In genomic region chr1:206030714-206031113, GRCh38 we compare ENCODE assay signal across 8 cellular contexts. TPM values are rescaled to one million over a fixed set of nuclear protein-coding genes. Genes with fewer than 3 reads are reported as not detected.
A peak's percentile ranks its signal among the peaks of the same experiment; 100 is the strongest.
DNase-seq lines count a peak whose midpoint lies in the region; ATAC-seq and TF ChIP-seq lines count a peak whose summit lies in the region.

No MANE protein-coding gene starts in this region.

- no peak overlapping the region for H2BK20ac ChIP-seq in IMR-90 (ENCODE audit: low read depth, low read length)

- H2BK120ac ChIP-seq in IMR-90 (ENCODE audit: low read depth, low read length) = no peak overlapping the region

- H3K4me3 Mint-ChIP-seq in naive thymus-derived CD4-positive, alpha-beta T cell = peak overlapping the region in 1 of 10 donors; percentile 6
- H3K4me3 Mint-ChIP-seq in stimulated activated naive CD8-positive, alpha-beta T cell treated with anti-CD3 and anti-CD28 coated beads, Interleukin-15, amount 100 ng/mL, for 72 hours = no peak overlapping the region

- no peak overlapping the region for H4K91ac ChIP-seq in IMR-90 (ENCODE audit: insufficient read depth, low read depth, low read length)

- H3K4me2 ChIP-seq in BLaER1 treated with 17β-estradiol and CSF1 and Interleukin-3, amounts not matched to agents 10 nM and 100 nM = peak overlapping the region; percentile 16 to 83 (median 64); a peak in 21 of 22 replicates
- H3K4me2 ChIP-seq in IMR-90 (ENCODE audit: low read depth, low read length) = no peak overlapping the region

- H3K4ac ChIP-seq in IMR-90 (ENCODE audit: low read depth, low read length) = no peak overlapping the region

- H3K4me3 ChIP-seq in BLaER1 treated with 17β-estradiol and CSF1 and Interleukin-3, amounts not matched to agents 10 nM and 100 nM = no peak overlapping the region
- no peak overlapping the region for H3K4me3 ChIP-seq in IMR-90 (ENCODE audit: insufficient read depth, low read depth, low read length)
- H3K4me3 ChIP-seq in naive thymus-derived CD4-positive, alpha-beta T cell (ENCODE audit: low read length) = no peak overlapping the region

- H4K5ac ChIP-seq in IMR-90 (ENCODE audit: low read depth, low read length) = no peak overlapping the region

- H3K4me1 ChIP-seq in BLaER1 treated with 17β-estradiol and CSF1 and Interleukin-3, amounts not matched to agents 10 nM and 100 nM = peaks cover 41 to 69% (median 54%) of the 10 kb centered on the region in 10 experiments
- no peaks in the 10 kb centered on the region for H3K4me1 ChIP-seq in IMR-90 (ENCODE audit: control insufficient read depth, insufficient read depth, low read length)
- peaks cover 0 to 4% of the 10 kb centered on the region in 2 donors for H3K4me1 ChIP-seq in naive thymus-derived CD4-positive, alpha-beta T cell (ENCODE audit: control insufficient read depth in 2 of 2, insufficient read depth in 2 of 2, low read length in 2 of 2)

- H3K27me3 Mint-ChIP-seq in naive thymus-derived CD4-positive, alpha-beta T cell = peaks cover 0 to 72% (median 9%) of the 10 kb centered on the region in 5 donors
- peaks cover 57% of the 10 kb centered on the region for H3K27me3 Mint-ChIP-seq in stimulated activated naive CD8-positive, alpha-beta T cell treated with anti-CD3 and anti-CD28 coated beads, Interleukin-15, amount 100 ng/mL, for 72 hours

- H3K79me1 ChIP-seq in IMR-90 (ENCODE audit: low read depth in 1 of 2, low read length in 2 of 2) = no peaks in the 10 kb centered on the region

- in situ Hi-C loops in IMR-90 (cut with MboI; ENCODE audit: low sequenced_read_pairs) = no loop called here

- no peak overlapping the region for H3K23ac ChIP-seq in IMR-90 (ENCODE audit: low read depth, low read length)

- H4K8ac ChIP-seq in IMR-90 (ENCODE audit: low read depth in 2 of 2, low read length in 2 of 2) = no peak overlapping the region

- H3K9me3 Mint-ChIP-seq in naive thymus-derived CD4-positive, alpha-beta T cell = peaks cover 0 to 5% (median 0%) of the 10 kb centered on the region in 11 donors
- no peaks in the 10 kb centered on the region for H3K9me3 Mint-ChIP-seq in stimulated activated naive CD8-positive, alpha-beta T cell treated with anti-CD3 and anti-CD28 coated beads, Interleukin-15, amount 100 ng/mL, for 72 hours

- no peaks in the 10 kb centered on the region for H3K9me1 ChIP-seq in IMR-90 (ENCODE audit: insufficient read depth, low read length)

- H3K9me3 ChIP-seq in BLaER1 treated with 17β-estradiol and CSF1 and Interleukin-3, amounts not matched to agents 10 nM and 100 nM (replicated peaks in 1 of 11) = peaks cover 0 to 11% (median 8%) of the 10 kb centered on the region in 11 experiments; a peak in 9 of 22 replicates
- H3K9me3 ChIP-seq in IMR-90 (ENCODE audit: control insufficient read depth, insufficient read depth, low read length) = peaks cover 4% of the 10 kb centered on the region
- H3K9me3 ChIP-seq in naive thymus-derived CD4-positive, alpha-beta T cell (ENCODE audit: control insufficient read depth in 2 of 3, low read length in 3 of 3) = no peaks in the 10 kb centered on the region

- no peak overlapping the region for H3K56ac ChIP-seq in IMR-90 (ENCODE audit: extremely low read depth, insufficient read depth, low read length)

- no peaks in the 10 kb centered on the region for H4K20me1 ChIP-seq in BLaER1 treated with 17β-estradiol and CSF1 and Interleukin-3, amounts not matched to agents 10 nM and 100 nM
- no peaks in the 10 kb centered on the region for H4K20me1 ChIP-seq in IMR-90 (ENCODE audit: insufficient read depth, low read length)

- H3K4me1 Mint-ChIP-seq in naive thymus-derived CD4-positive, alpha-beta T cell = peaks cover 0 to 12% (median 11%) of the 10 kb centered on the region in 7 donors
- H3K4me1 Mint-ChIP-seq in stimulated activated naive CD8-positive, alpha-beta T cell treated with anti-CD3 and anti-CD28 coated beads, Interleukin-15, amount 100 ng/mL, for 72 hours = peaks cover 6% of the 10 kb centered on the region

- no CpG with 5 or more reads among the region's 4 CpGs for WGBS in IMR-90 (ENCODE audit: extremely low coverage in 2 of 2, insufficient read length in 1 of 2), 2 experiments

- CTCF ChIA-PET in IMR-90 (lab: Yijun Ruan, JAX) = interaction anchor here (0.8 to 1.3 kb wide), 5 partner anchors 12 to 43 kb away, joined by 3 to 5 read pairs (median 4); partner anchors contain the start of gene RAB7B
- CTCF ChIA-PET in naive thymus-derived CD4-positive, alpha-beta T cell (lab: Charles Lee) = interaction anchor here (0.6 to 4.0 kb wide), 9 partner anchors 16 to 84 kb away, joined by 3 to 34 read pairs (median 6); no protein-coding TSS in a partner anchor

- peaks cover 0 to 4% (median 0%) of the 10 kb centered on the region in 5 donors for H3K36me3 Mint-ChIP-seq in naive thymus-derived CD4-positive, alpha-beta T cell

- DNase-seq in IMR-90 (peak; percentile 62), NOMO-1 treated with dmso at 0.1 percent for 144 hours (lab: John Stamatoyannopoulos, UW; ENCODE audit: unreplicated experiment) (peak; percentile 81), epithelial cell of prostate (ENCODE audit: low read depth, low spot score) (peak; percentile 74)
- DNase-seq in activated CD8-positive, alpha-beta memory T cell treated with anti-CD3 and anti-CD28 coated beads, Interleukin-2, amount 50 U/mL, for 24 hours (ENCODE audit: extremely low read depth) = peak; percentile 29
- DNase-seq in naive thymus-derived CD4-positive, alpha-beta T cell = peak; percentile 33 to 69 (median 58)
- peak; percentile 49 to 63 for DNase-seq in stimulated activated naive CD8-positive, alpha-beta T cell treated with anti-CD3 and anti-CD28 coated beads, Interleukin-15, amount 100 ng/mL, for 72 hours

- TF ChIP-seq POLR2A in IMR-90 (IDR thresholded peaks at IDR 0.05; ENCODE audit: low read depth, low read length) = no peak

- ATAC-seq in GM19372 (IDR thresholded peaks at IDR 0.05; ENCODE audit: low read depth, unreplicated experiment) = peak; percentile 61
- ATAC-seq in IMR-90 (ENCODE audit: low read depth) = peak; percentile 92
- peak; percentile 86 for ATAC-seq in naive thymus-derived CD4-positive, alpha-beta T cell
- peak; percentile 93 for ATAC-seq in stimulated activated naive CD8-positive, alpha-beta T cell treated with anti-CD3 and anti-CD28 coated beads, Interleukin-15, amount 100 ng/mL, for 72 hours

- dilution Hi-C loops in IMR-90 (cut with HindIII; ENCODE audit: low sequenced_read_pairs, unreplicated experiment) = no loop called here

- no peak overlapping the region for H3K18ac ChIP-seq in IMR-90 (ENCODE audit: low read depth, low read length)

- no TSS peak for BruUV-seq in IMR-90 (replicated peaks; lab: Mats Ljungman, UMichigan)

- H3K27me3 ChIP-seq in BLaER1 treated with 17β-estradiol and CSF1 and Interleukin-3, amounts not matched to agents 10 nM and 100 nM = no peaks in the 10 kb centered on the region
- H3K27me3 ChIP-seq in IMR-90 (ENCODE audit: control insufficient read depth, insufficient read depth, low read length) = peaks cover 41% of the 10 kb centered on the region
- H3K27me3 ChIP-seq in naive thymus-derived CD4-positive, alpha-beta T cell (ENCODE audit: control insufficient read depth in 2 of 2, insufficient read depth in 2 of 2, low read length in 2 of 2) = peaks cover 0 to 2% of the 10 kb centered on the region in 2 donors

- TF ChIP-seq RAD21 in IMR-90 (IDR thresholded peaks at IDR 0.05; ENCODE audit: low read length) = peak; percentile 56

- H2BK5ac ChIP-seq in IMR-90 (ENCODE audit: low read depth, low read length, poor library complexity, severe bottlenecking) = no peak overlapping the region

- H2AFZ ChIP-seq in IMR-90 (replicated peaks; ENCODE audit: low read length, poor library complexity) = peak overlapping the region; percentile 47

- H3K36me3 ChIP-seq in BLaER1 treated with 17β-estradiol and CSF1 and Interleukin-3, amounts not matched to agents 10 nM and 100 nM = no peaks in the 10 kb centered on the region
- H3K36me3 ChIP-seq in IMR-90 (ENCODE audit: control insufficient read depth, insufficient read depth, low read length) = no peaks in the 10 kb centered on the region
- H3K36me3 ChIP-seq in naive thymus-derived CD4-positive, alpha-beta T cell (ENCODE audit: control insufficient read depth in 2 of 3, insufficient read depth in 3 of 3, low read length in 3 of 3) = no peaks in the 10 kb centered on the region

- H3K27ac Mint-ChIP-seq in naive thymus-derived CD4-positive, alpha-beta T cell = peak overlapping the region in 1 of 9 donors; percentile 58
- H3K27ac Mint-ChIP-seq in stimulated activated naive CD8-positive, alpha-beta T cell treated with anti-CD3 and anti-CD28 coated beads, Interleukin-15, amount 100 ng/mL, for 72 hours = no peak overlapping the region

- peak; percentile 76 for TF ChIP-seq CTCF in IMR-90 (conservative IDR thresholded peaks at IDR 0.05; ENCODE audit: low read depth, low read length)

- H2AK9ac ChIP-seq in IMR-90 (replicated peaks; ENCODE audit: low read depth, low read length, poor library complexity) = peak overlapping the region; percentile 39

- intact Hi-C loops in IMR-90 (cut with micrococcal nuclease) = loop anchor here (1.0 kb wide), 1 partner anchor 76 kb away; no protein-coding TSS in a partner anchor
- intact Hi-C loops in naive thymus-derived CD4-positive, alpha-beta T cell (cut with micrococcal nuclease) = loop anchor here (1.0 to 5.0 kb wide), 3 partner anchors 47 to 239 kb away; no protein-coding TSS in a partner anchor

- H3K9ac ChIP-seq in BLaER1 treated with 17β-estradiol and CSF1 and Interleukin-3, amounts not matched to agents 10 nM and 100 nM = no peak overlapping the region
- no peak overlapping the region for H3K9ac ChIP-seq in IMR-90 (ENCODE audit: low read depth, low read length)

- POLR2A ChIA-PET in IMR-90 (lab: Charles Lee; ENCODE audit: unreplicated experiment) = no interaction called here
- POLR2A ChIA-PET in naive thymus-derived CD4-positive, alpha-beta T cell (lab: Charles Lee) = no interaction called here

- no peak overlapping the region for H3K27ac ChIP-seq in BLaER1 treated with 17β-estradiol and CSF1 and Interleukin-3, amounts not matched to agents 10 nM and 100 nM
- H3K27ac ChIP-seq in IMR-90 (ENCODE audit: insufficient read depth, low read length) (no peak overlapping the region), epithelial cell of prostate (no peak overlapping the region)
- no peak overlapping the region for H3K27ac ChIP-seq in naive thymus-derived CD4-positive, alpha-beta T cell (ENCODE audit: low read depth, low read length)

- no peak overlapping the region for H2BK15ac ChIP-seq in IMR-90 (ENCODE audit: low read depth, low read length)

- no peak overlapping the region for H2AK5ac ChIP-seq in IMR-90 (ENCODE audit: low read depth, low read length)

- H3K14ac ChIP-seq in IMR-90 (replicated peaks; ENCODE audit: low read depth, low read length) = no peak overlapping the region

RNA-seq across cellular contexts. Expression of gene CTSE, which starts 7.0 kb away (rescaled TPM):
- not detected in 2 replicates for total RNA-seq in IMR-90 (2012; rRNA removed)
- polyA plus RNA-seq in IMR-90 (2012; rRNA removed) = not detected in 2 replicates
- polyA plus RNA-seq in IMR-90 (2012; cell fraction: cytosol; rRNA removed) = not detected in 2 replicates
- polyA plus RNA-seq in IMR-90 (2012; cell fraction: nucleus; rRNA removed; ENCODE audit: low replicate concordance) = not detected in 2 replicates
- not detected for total RNA-seq in naive thymus-derived CD4-positive, alpha-beta T cell
- polyA plus RNA-seq in naive thymus-derived CD4-positive, alpha-beta T cell = not detected

RNA-seq across cellular contexts. Expression of gene RHEX, which starts 22.3 kb away (rescaled TPM):
- total RNA-seq in IMR-90 (2012; rRNA removed) = not detected in 2 replicates
- polyA plus RNA-seq in IMR-90 (2012; rRNA removed) = not detected in 2 replicates
- polyA plus RNA-seq in IMR-90 (2012; cell fraction: cytosol; rRNA removed) = not detected in 2 replicates
- not detected in 2 replicates for polyA plus RNA-seq in IMR-90 (2012; cell fraction: nucleus; rRNA removed; ENCODE audit: low replicate concordance)
- total RNA-seq in naive thymus-derived CD4-positive, alpha-beta T cell = 1 to 10 TPM in 2 of 5 experiments, under 1 TPM in 2, not detected in 1; 0.22 to 2.8 (median 0.72) TPM
- not detected for polyA plus RNA-seq in naive thymus-derived CD4-positive, alpha-beta T cell

RNA-seq across cellular contexts. Expression of gene RAB7B, which starts 27.5 kb away (rescaled TPM):
- 9.1 and 10.6 TPM in 2 replicates for total RNA-seq in IMR-90 (2012; rRNA removed)
- 14.6 and 14.7 TPM in 2 replicates for polyA plus RNA-seq in IMR-90 (2012; rRNA removed)
- polyA plus RNA-seq in IMR-90 (2012; cell fraction: cytosol; rRNA removed) = 9.8 and 10.5 TPM in 2 replicates
- polyA plus RNA-seq in IMR-90 (2012; cell fraction: nucleus; rRNA removed; ENCODE audit: low replicate concordance) = 12.4 and 13.2 TPM in 2 replicates
- total RNA-seq in naive thymus-derived CD4-positive, alpha-beta T cell = under 1 TPM in 3 of 5 experiments, not detected in 2; 0.24 to 0.76 (median 0.35) TPM
- not detected for polyA plus RNA-seq in naive thymus-derived CD4-positive, alpha-beta T cell

Comparison
In these comparisons a context has a peak if more than half of its experiments do, and no peak if none do; other contexts are left out.
1. DNase-seq: peak in every context shown above with its lines; median percentile 81 in NOMO-1 treated with dmso at 0.1 percent for 144 hours; 74 in epithelial cell of prostate; 62 in IMR-90; 58 in naive thymus-derived CD4-positive, alpha-beta T cell; 56 in stimulated activated naive CD8-positive, alpha-beta T cell treated with anti-CD3 and anti-CD28 coated beads, Interleukin-15, amount 100 ng/mL, for 72 hours; 29 in activated CD8-positive, alpha-beta memory T cell treated with anti-CD3 and anti-CD28 coated beads, Interleukin-2, amount 50 U/mL, for 24 hours.